In genomic region chr21:39676054-39676771, GRCh38 we compare ENCODE assay signal across 9 cellular contexts.
DNase-seq lines count a peak whose midpoint lies in the region; ATAC-seq, FAIRE-seq and TF ChIP-seq lines count a peak whose summit lies in the region.
"Had no signal": no experiment of that assay in that cellular context is flagged by ENCODE, and none has a peak within 500 bp of the region (broad histone marks: within the 10 kb centered on the region; RNA-seq: fewer than 3 reads in every experiment).

No MANE protein-coding gene starts in this region.

- no peaks in the 10 kb centered on the region for H3K9me3 Mint-ChIP-seq in stimulated activated effector memory CD8-positive, alpha-beta T cell treated with anti-CD3 and anti-CD28 coated beads, Interleukin-12 subunit alpha, Interleukin-12 subunit beta, amount 100 ng/mL, for 72 hours

- H3K4me1 ChIP-seq in heart left ventricle = peaks cover 0 to 13% (median 5%) of the 10 kb centered on the region in 12 donors

- DNase-seq in RCC 7860 (ENCODE audit: low spot score) (peak; percentile 89), heart left ventricle (peak in 4 of 5 donors; percentile 26 to 64 (median 54))
- DNase-seq in stimulated activated effector memory CD8-positive, alpha-beta T cell treated with anti-CD3 and anti-CD28 coated beads, Interleukin-12 subunit alpha, Interleukin-12 subunit beta, amount 100 ng/mL, for 72 hours (ENCODE audit: low spot score in 2 of 2) = no peak
- DNase-seq in activated CD8-positive, alpha-beta memory T cell treated with anti-CD3 and anti-CD28 coated beads, Interleukin-2, amount 50 U/mL, for 4 hours = no peak

- H3K36me3 ChIP-seq in heart left ventricle = no peaks in the 10 kb centered on the region

- peak overlapping the region; percentile 53 for H3K27ac Mint-ChIP-seq in stimulated activated effector memory CD8-positive, alpha-beta T cell treated with anti-CD3 and anti-CD28 coated beads, Interleukin-12 subunit alpha, Interleukin-12 subunit beta, amount 100 ng/mL, for 72 hours

- TF ChIP-seq POLR2A in heart left ventricle (IDR thresholded peaks at IDR 0.05) = no peak

- H3K4me1 Mint-ChIP-seq in stimulated activated effector memory CD8-positive, alpha-beta T cell treated with anti-CD3 and anti-CD28 coated beads, Interleukin-12 subunit alpha, Interleukin-12 subunit beta, amount 100 ng/mL, for 72 hours = peaks cover 20% of the 10 kb centered on the region

- H3K27ac ChIP-seq in heart left ventricle = peak overlapping the region in 11 of 12 donors; percentile 28 to 81 (median 67)

- H3K9me3 ChIP-seq in heart left ventricle = no peaks in the 10 kb centered on the region

- H3K4me3 ChIP-seq in heart left ventricle = no peak overlapping the region

- no peaks in the 10 kb centered on the region for H3K27me3 ChIP-seq in heart left ventricle

- H3K36me3 Mint-ChIP-seq in stimulated activated effector memory CD8-positive, alpha-beta T cell treated with anti-CD3 and anti-CD28 coated beads, Interleukin-12 subunit alpha, Interleukin-12 subunit beta, amount 100 ng/mL, for 72 hours = peaks cover 5% of the 10 kb centered on the region

- ATAC-seq in HG03521 (IDR thresholded peaks at IDR 0.05; ENCODE audit: unreplicated experiment) (peak; percentile 53), heart left ventricle (peak; percentile 94 to 98 (median 96)), HG02840 (IDR thresholded peaks at IDR 0.05; ENCODE audit: low FRiP score, unreplicated experiment) (no peak), GM19324 (IDR thresholded peaks at IDR 0.05; ENCODE audit: low FRiP score, unreplicated experiment) (no peak), GM18517 (IDR thresholded peaks at IDR 0.05; ENCODE audit: unreplicated experiment) (no peak)
- ATAC-seq in stimulated activated effector memory CD8-positive, alpha-beta T cell treated with anti-CD3 and anti-CD28 coated beads, Interleukin-12 subunit alpha, Interleukin-12 subunit beta, amount 100 ng/mL, for 72 hours = peak; percentile 94

- WGBS in heart left ventricle, 4 donors = 22 to 36% (median 27%) methylated on average over 17 of the region's 17 CpGs

- peak; percentile 91 for FAIRE-seq in RCC 7860 (lab: Jason Lieb, UNC)
- FAIRE-seq: H1 had no signal

- intact Hi-C loops in heart left ventricle (cut with DNase I) = loop anchor here in 1 of 10 donors (1.0 kb wide), 1 partner anchor 16 kb away; no protein-coding TSS in a partner anchor

- TF ChIP-seq CTCF in heart left ventricle (IDR thresholded peaks at IDR 0.05) = no peak

- H3K4me3 Mint-ChIP-seq in stimulated activated effector memory CD8-positive, alpha-beta T cell treated with anti-CD3 and anti-CD28 coated beads, Interleukin-12 subunit alpha, Interleukin-12 subunit beta, amount 100 ng/mL, for 72 hours = peak overlapping the region; percentile 39

Comparison
In these comparisons a context has a peak if more than half of its experiments do, and no peak if none do; other contexts are left out.
1. ATAC-seq: peak in HG03521 (single experiment), heart left ventricle (4 of 4) and stimulated activated effector memory CD8-positive, alpha-beta T cell treated with anti-CD3 and anti-CD28 coated beads, Interleukin-12 subunit alpha, Interleukin-12 subunit beta, amount 100 ng/mL, for 72 hours (single experiment); none in HG02840 (single experiment), GM19324 (single experiment) and GM18517 (single experiment).
2. DNase-seq: peak in RCC 7860 (single experiment) and heart left ventricle (4 of 5); none in stimulated activated effector memory CD8-positive, alpha-beta T cell treated with anti-CD3 and anti-CD28 coated beads, Interleukin-12 subunit alpha, Interleukin-12 subunit beta, amount 100 ng/mL, for 72 hours (0 of 2) and activated CD8-positive, alpha-beta memory T cell treated with anti-CD3 and anti-CD28 coated beads, Interleukin-2, amount 50 U/mL, for 4 hours (single experiment).